In the genomic region with DNA sequence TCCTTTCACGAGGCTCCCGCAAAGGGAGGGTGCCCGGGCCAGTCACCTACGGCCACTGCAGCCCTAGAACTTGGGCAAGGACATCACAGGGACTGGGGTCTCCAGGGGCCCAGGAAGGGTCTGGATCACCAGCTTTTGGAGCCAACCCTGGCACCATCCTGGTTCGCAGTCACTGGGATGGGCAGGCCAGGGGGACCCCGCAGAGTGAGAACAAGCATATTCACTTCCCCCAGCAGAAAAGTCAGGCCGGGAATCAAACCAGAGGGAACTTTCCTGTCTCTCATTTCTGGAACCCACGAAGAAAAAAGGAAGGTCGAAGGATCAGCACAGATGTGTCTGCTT, we compare ENCODE assay signal across 8 cellular contexts. TPM values are rescaled to one million over a fixed set of nuclear protein-coding genes. Genes with fewer than 3 reads are reported as not detected.
A peak's percentile ranks its signal among the peaks of the same experiment; 100 is the strongest.
DNase-seq lines count a peak whose midpoint lies in the region; ATAC-seq and TF ChIP-seq lines count a peak whose summit lies in the region.

No MANE protein-coding gene starts in this region.

- peaks cover 91% of the 10 kb centered on the region for H3K4me1 Mint-ChIP-seq in brain

- no peaks in the 10 kb centered on the region for H3K9me3 Mint-ChIP-seq in brain

- no peaks in the 10 kb centered on the region for H3K36me3 ChIP-seq in left ventricle myocardium inferior
- peaks cover 0 to 4% of the 10 kb centered on the region in 2 donors for H3K36me3 ChIP-seq in muscle layer of duodenum (ENCODE audit: control insufficient read depth in 1 of 2, insufficient read depth in 2 of 2, low read length in 2 of 2)
- H3K36me3 ChIP-seq in uterus: no peaks in the 10 kb centered on the region

- H3K4me1 ChIP-seq in left ventricle myocardium inferior (peaks cover 98% of the 10 kb centered on the region), muscle layer of duodenum (ENCODE audit: control insufficient read depth in 1 of 2, insufficient read depth in 2 of 2, low read length in 2 of 2) (peaks cover 38 to 85% of the 10 kb centered on the region in 2 donors), uterus (peaks cover 13 to 73% of the 10 kb centered on the region in 2 donors)

- intact Hi-C loops in left ventricle myocardium inferior (cut with micrococcal nuclease) (no loop called here), Right ventricle myocardium superior (cut with DNase I) (no loop called here), uterus (cut with DNase I; ENCODE audit: low total_unique reads) (no loop called here)

- TF ChIP-seq POLR2A in uterus (IDR thresholded peaks at IDR 0.05): no peak

- H3K4me3 ChIP-seq in left ventricle myocardium inferior (peak overlapping the region; percentile 52), muscle layer of duodenum (ENCODE audit: low read depth in 1 of 2, low read length in 2 of 2) (peak overlapping the region in 1 of 2 donors; percentile 27), uterus (no peak overlapping the region)

- peak overlapping the region in 3 of 5 experiments; percentile 53 to 90 (median 80) for H3K27ac Mint-ChIP-seq in brain

- no peak overlapping the region for H3K4me3 Mint-ChIP-seq in brain

- no peak for TF ChIP-seq CTCF in left ventricle myocardium inferior (IDR thresholded peaks at IDR 0.05; ENCODE audit: borderline replicate concordance)
- TF ChIP-seq CTCF in brain (conservative IDR thresholded peaks at IDR 0.05): no peak
- no peak for TF ChIP-seq CTCF in uterus (IDR thresholded peaks at IDR 0.05)

- ATAC-seq in Right ventricle myocardium superior (ENCODE audit: poor library complexity) (no peak), GM18517 (IDR thresholded peaks at IDR 0.05; ENCODE audit: unreplicated experiment) (no peak)

- peaks cover 5% of the 10 kb centered on the region for H3K27me3 Mint-ChIP-seq in brain

- peaks cover 14% of the 10 kb centered on the region for H3K36me3 Mint-ChIP-seq in brain

- H3K27ac ChIP-seq in left ventricle myocardium inferior (replicated peaks): peak overlapping the region; percentile 89
- H3K27ac ChIP-seq in muscle layer of duodenum (ENCODE audit: low read length): peak overlapping the region; percentile 87
- H3K27ac ChIP-seq in uterus: peak overlapping the region; percentile 91 to 99

- DNase-seq in left ventricle myocardium inferior (no peak), Right ventricle myocardium superior (no peak), uterus (no peak), UCSD-AML1 (lab: John Stamatoyannopoulos, UW; ENCODE audit: unreplicated experiment) (no peak), NCI-H774 (lab: John Stamatoyannopoulos, UW) (no peak)

- H3K27me3 ChIP-seq in left ventricle myocardium inferior (ENCODE audit: low read depth) (no peaks in the 10 kb centered on the region), muscle layer of duodenum (ENCODE audit: low read depth, low read length) (no peaks in the 10 kb centered on the region), uterus (no peaks in the 10 kb centered on the region)

- H3K9me3 ChIP-seq in left ventricle myocardium inferior (replicated peaks) (no peaks in the 10 kb centered on the region), muscle layer of duodenum (ENCODE audit: control insufficient read depth in 1 of 2, low read length in 2 of 2) (no peaks in the 10 kb centered on the region), uterus (no peaks in the 10 kb centered on the region)

RNA-seq across cellular contexts. Expression of a gene that starts 15.4 kb away (rescaled TPM):
- total RNA-seq in left ventricle myocardium inferior: 19.3 TPM
- 14.0 TPM for total RNA-seq in Right ventricle myocardium superior
- 8.0 TPM for polyA plus RNA-seq in brain (ENCODE audit: insufficient read depth, low read depth, low replicate concordance)
- total RNA-seq in uterus: 10 to 100 TPM; 22.4 to 48.4 (median 29.3) TPM
